In the genomic region with DNA sequence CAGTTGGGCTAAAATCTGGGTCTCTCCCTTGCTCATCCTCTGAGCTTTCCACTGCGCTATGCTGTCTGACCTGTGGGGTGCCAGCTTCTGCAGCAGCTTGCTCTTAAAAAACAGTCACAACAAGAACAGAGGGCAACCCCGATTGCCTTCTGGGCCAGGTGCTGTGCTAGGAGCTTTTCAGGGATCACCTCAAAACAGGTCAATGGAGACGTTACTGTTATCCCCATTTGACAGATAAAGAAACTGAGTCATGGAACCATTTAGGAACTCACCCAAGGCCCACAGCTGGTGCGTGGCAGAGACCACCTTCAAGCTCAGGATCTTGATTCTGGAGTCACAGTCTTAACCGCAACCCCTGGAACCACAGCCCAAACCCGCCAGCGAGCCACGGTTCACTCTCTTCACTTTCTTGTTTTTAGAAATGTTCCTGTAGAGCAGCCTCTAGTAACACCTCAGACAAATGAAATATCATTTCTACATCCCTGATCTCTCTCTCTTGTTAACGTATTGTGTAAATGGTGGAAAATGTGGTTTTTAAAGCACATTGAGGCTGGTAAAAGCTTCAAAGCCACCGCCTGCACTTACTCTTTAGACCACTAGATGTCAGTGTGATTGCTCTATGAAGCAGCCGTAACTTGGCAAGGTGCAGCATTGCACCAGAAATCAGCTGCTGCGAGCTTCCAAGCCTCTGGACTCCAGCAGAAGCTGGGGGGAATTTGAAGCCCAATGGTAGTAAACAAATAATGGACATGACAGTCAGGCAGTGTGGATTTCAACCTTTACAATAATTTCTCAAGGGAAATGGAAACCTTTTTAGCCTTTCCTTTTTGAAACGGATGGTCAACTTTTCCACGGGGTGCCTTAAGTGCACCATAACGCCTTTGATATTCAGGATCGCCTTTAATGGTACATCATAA, we compare ENCODE assay signal across 8 cellular contexts. TPM values are rescaled to one million over a fixed set of nuclear protein-coding genes. Genes with fewer than 3 reads are reported as not detected.
DNase-seq lines count a peak whose midpoint lies in the region; ATAC-seq lines count a peak whose summit lies in the region.

No MANE protein-coding gene starts in this region.

- DNase-seq in AG08396 (ENCODE audit: low spot score) (peak; percentile 81), NCI-H460 (ENCODE audit: extremely low read depth, low read depth) (peak; percentile 74), cerebellum (ENCODE audit: low spot score) (peak; percentile 53), left kidney (ENCODE audit: low read depth, low spot score) (peak; percentile 91)
- peak; percentile 61 for DNase-seq in activated CD4-positive, alpha-beta T cell treated with anti-CD3 and anti-CD28 coated beads for 1 hour
- peak; percentile 72 to 79 for DNase-seq in stimulated activated CD4-positive, alpha-beta T cell treated with anti-CD3 and anti-CD28 coated beads, Interleukin-2, amount 100 ng/mL, for 48 hours

- ATAC-seq in GM18868 (IDR thresholded peaks at IDR 0.05; ENCODE audit: unreplicated experiment) (peak; percentile 69), HG03139 (IDR thresholded peaks at IDR 0.05; ENCODE audit: unreplicated experiment) (peak; percentile 69)

RNA-seq across cellular contexts. Expression of gene FYB1, which starts 1.7 kb away (rescaled TPM):
- total RNA-seq in NCI-H460 (2014; rRNA removed; shearing (Covaris generic)) = 0.02 TPM in 1 of 2 replicates, not detected in the other
- not detected in 2 replicates for polyA plus RNA-seq in NCI-H460 (2014; cell fraction: nucleus; rRNA removed)
- 1.9 TPM for total RNA-seq in cerebellum

Comparison
In these comparisons a context has a peak if more than half of its experiments do, and no peak if none do; other contexts are left out.
1. Peak in every context shown above with its lines: DNase-seq and ATAC-seq.